Comparison of ENCODE assay signal across 1 cellular context in genomic region chr1:62436039-62436465, GRCh38.
TF ChIP-seq lines count a peak whose summit lies in the region.

No MANE protein-coding gene starts in this region.

TF ChIP-seq in HepG2, 621 proteins besides CTCF, POLR2A, EP300 and RAD21 (continued from another document and continues in another):
- TF ChIP-seq SRSF9 (IDR thresholded peaks at IDR 0.05; ENCODE audit: borderline replicate concordance, insufficient read depth, low read depth, low read length, poor library complexity, severe bottlenecking) (no peak), ZNF790 (CRISPR knock-in tag; IDR thresholded peaks at IDR 0.05; ENCODE audit: borderline replicate concordance) (no peak), TFDP2 (CRISPR knock-in tag; IDR thresholded peaks at IDR 0.05) (peak; percentile 86), EHMT2 (IDR thresholded peaks at IDR 0.05; ENCODE audit: borderline replicate concordance, low read depth, low read length) (no peak), ZFX (CRISPR knock-in tag; IDR thresholded peaks at IDR 0.05; ENCODE audit: low read depth) (peak; percentile 97), ZSCAN22 (CRISPR knock-in tag; IDR thresholded peaks at IDR 0.05) (no peak), ZNF354B (CRISPR knock-in tag; IDR thresholded peaks at IDR 0.05) (no peak), ATF1 (CRISPR knock-in tag; IDR thresholded peaks at IDR 0.05) (peak; percentile 62; the same call in 1 of the 2 replicates), ZNF253 (CRISPR knock-in tag; IDR thresholded peaks at IDR 0.05; ENCODE audit: borderline replicate concordance) (no peak), MIER3 (CRISPR knock-in tag; IDR thresholded peaks at IDR 0.05; ENCODE audit: borderline replicate concordance) (no peak), JUNB (CRISPR knock-in tag; IDR thresholded peaks at IDR 0.05; ENCODE audit: borderline replicate concordance) (no peak), ZNF44 (CRISPR knock-in tag; IDR thresholded peaks at IDR 0.05) (no peak), ZNF737 (CRISPR knock-in tag; IDR thresholded peaks at IDR 0.05; ENCODE audit: borderline replicate concordance) (no peak), REXO4 (CRISPR knock-in tag; IDR thresholded peaks at IDR 0.05; ENCODE audit: borderline replicate concordance) (no peak), IRX3 (CRISPR knock-in tag; IDR thresholded peaks at IDR 0.05; ENCODE audit: borderline replicate concordance, low read depth) (no peak), ASH2L (IDR thresholded peaks at IDR 0.05; ENCODE audit: insufficient read length, low read depth, low read length) (peak; percentile 25), EEA1 (CRISPR knock-in tag; IDR thresholded peaks at IDR 0.05; ENCODE audit: borderline replicate concordance) (peak; percentile 82; the same call in 1 of the 2 replicates), SOX5 (CRISPR knock-in tag; IDR thresholded peaks at IDR 0.05; ENCODE audit: borderline replicate concordance) (no peak; the same call in 1 of the 2 replicates), ZNF230 (CRISPR knock-in tag; IDR thresholded peaks at IDR 0.05) (no peak), ATAD3A (CRISPR knock-in tag; IDR thresholded peaks at IDR 0.05) (no peak), TEAD3 (CRISPR knock-in tag; optimal IDR thresholded peaks at IDR 0.05; ENCODE audit: borderline replicate concordance) (no peak), KMT2B (CRISPR knock-in tag; IDR thresholded peaks at IDR 0.05) (no peak), NFAT5 (CRISPR knock-in tag; IDR thresholded peaks at IDR 0.05) (peak; percentile 91), ZFP90 (CRISPR knock-in tag; IDR thresholded peaks at IDR 0.05; ENCODE audit: borderline replicate concordance) (0 out of 2 replicates have a peak, but pooled peaks have one; percentile 49), GABPA (IDR thresholded peaks at IDR 0.05; ENCODE audit: low read depth, low read length) (peak; percentile 43; the same call in 1 of the 2 replicates), GABPA (CRISPR knock-in tag; IDR thresholded peaks at IDR 0.05; ENCODE audit: low read depth) (peak; percentile 74; the same call in 1 of the 2 replicates), THYN1 (CRISPR knock-in tag; IDR thresholded peaks at IDR 0.05; ENCODE audit: borderline replicate concordance, low read depth) (no peak), ZNF878 (CRISPR knock-in tag; IDR thresholded peaks at IDR 0.05) (peak; percentile 76; the same call in 1 of the 2 replicates), KDM3A (CRISPR knock-in tag; IDR thresholded peaks at IDR 0.05; ENCODE audit: low read depth) (no peak), ZKSCAN5 (CRISPR knock-in tag; IDR thresholded peaks at IDR 0.05) (no peak), FOXO4 (CRISPR knock-in tag; conservative IDR thresholded peaks at IDR 0.05) (no peak), ARNTL (CRISPR knock-in tag; IDR thresholded peaks at IDR 0.05) (no peak), ZNF33B (CRISPR knock-in tag; IDR thresholded peaks at IDR 0.05) (no peak), ZNF83 (CRISPR knock-in tag; IDR thresholded peaks at IDR 0.05; ENCODE audit: borderline replicate concordance) (no peak)
- TF ChIP-seq, protein P1, sequence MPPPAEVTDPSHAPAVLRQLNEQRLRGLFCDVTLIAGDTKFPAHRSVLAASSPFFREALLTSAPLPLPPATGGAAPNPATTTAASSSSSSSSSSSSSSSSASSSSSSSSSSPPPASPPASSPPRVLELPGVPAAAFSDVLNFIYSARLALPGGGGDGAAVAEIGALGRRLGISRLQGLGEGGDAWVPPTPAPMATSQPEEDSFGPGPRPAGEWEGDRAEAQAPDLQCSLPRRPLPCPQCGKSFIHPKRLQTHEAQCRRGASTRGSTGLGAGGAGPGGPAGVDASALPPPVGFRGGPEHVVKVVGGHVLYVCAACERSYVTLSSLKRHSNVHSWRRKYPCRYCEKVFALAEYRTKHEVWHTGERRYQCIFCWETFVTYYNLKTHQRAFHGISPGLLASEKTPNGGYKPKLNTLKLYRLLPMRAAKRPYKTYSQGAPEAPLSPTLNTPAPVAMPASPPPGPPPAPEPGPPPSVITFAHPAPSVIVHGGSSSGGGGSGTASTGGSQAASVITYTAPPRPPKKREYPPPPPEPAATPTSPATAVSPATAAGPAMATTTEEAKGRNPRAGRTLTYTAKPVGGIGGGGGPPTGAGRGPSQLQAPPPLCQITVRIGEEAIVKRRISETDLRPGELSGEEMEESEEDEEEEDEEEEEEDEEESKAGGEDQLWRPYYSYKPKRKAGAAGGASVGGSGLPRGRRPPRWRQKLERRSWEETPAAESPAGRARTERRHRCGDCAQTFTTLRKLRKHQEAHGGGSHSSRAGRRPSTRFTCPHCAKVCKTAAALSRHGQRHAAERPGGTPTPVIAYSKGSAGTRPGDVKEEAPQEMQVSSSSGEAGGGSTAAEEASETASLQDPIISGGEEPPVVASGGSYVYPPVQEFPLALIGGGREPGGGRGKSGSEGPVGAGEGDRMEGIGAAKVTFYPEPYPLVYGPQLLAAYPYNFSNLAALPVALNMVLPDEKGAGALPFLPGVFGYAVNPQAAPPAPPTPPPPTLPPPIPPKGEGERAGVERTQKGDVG (CRISPR knock-in tag; IDR thresholded peaks at IDR 0.05; ENCODE audit: borderline replicate concordance) = no peak
- TF ChIP-seq, protein P2, sequence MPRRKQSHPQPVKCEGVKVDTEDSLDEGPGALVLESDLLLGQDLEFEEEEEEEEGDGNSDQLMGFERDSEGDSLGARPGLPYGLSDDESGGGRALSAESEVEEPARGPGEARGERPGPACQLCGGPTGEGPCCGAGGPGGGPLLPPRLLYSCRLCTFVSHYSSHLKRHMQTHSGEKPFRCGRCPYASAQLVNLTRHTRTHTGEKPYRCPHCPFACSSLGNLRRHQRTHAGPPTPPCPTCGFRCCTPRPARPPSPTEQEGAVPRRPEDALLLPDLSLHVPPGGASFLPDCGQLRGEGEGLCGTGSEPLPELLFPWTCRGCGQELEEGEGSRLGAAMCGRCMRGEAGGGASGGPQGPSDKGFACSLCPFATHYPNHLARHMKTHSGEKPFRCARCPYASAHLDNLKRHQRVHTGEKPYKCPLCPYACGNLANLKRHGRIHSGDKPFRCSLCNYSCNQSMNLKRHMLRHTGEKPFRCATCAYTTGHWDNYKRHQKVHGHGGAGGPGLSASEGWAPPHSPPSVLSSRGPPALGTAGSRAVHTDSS (CRISPR knock-in tag; conservative IDR thresholded peaks at IDR 0.05) = no peak
- TF ChIP-seq, protein P3, sequence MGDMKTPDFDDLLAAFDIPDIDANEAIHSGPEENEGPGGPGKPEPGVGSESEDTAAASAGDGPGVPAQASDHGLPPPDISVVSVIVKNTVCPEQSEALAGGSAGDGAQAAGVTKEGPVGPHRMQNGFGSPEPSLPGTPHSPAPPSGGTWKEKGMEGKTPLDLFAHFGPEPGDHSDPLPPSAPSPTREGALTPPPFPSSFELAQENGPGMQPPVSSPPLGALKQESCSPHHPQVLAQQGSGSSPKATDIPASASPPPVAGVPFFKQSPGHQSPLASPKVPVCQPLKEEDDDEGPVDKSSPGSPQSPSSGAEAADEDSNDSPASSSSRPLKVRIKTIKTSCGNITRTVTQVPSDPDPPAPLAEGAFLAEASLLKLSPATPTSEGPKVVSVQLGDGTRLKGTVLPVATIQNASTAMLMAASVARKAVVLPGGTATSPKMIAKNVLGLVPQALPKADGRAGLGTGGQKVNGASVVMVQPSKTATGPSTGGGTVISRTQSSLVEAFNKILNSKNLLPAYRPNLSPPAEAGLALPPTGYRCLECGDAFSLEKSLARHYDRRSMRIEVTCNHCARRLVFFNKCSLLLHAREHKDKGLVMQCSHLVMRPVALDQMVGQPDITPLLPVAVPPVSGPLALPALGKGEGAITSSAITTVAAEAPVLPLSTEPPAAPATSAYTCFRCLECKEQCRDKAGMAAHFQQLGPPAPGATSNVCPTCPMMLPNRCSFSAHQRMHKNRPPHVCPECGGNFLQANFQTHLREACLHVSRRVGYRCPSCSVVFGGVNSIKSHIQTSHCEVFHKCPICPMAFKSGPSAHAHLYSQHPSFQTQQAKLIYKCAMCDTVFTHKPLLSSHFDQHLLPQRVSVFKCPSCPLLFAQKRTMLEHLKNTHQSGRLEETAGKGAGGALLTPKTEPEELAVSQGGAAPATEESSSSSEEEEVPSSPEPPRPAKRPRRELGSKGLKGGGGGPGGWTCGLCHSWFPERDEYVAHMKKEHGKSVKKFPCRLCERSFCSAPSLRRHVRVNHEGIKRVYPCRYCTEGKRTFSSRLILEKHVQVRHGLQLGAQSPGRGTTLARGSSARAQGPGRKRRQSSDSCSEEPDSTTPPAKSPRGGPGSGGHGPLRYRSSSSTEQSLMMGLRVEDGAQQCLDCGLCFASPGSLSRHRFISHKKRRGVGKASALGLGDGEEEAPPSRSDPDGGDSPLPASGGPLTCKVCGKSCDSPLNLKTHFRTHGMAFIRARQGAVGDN (CRISPR knock-in tag; IDR thresholded peaks at IDR 0.05) = peak; percentile 68
- TF ChIP-seq, protein P4, sequence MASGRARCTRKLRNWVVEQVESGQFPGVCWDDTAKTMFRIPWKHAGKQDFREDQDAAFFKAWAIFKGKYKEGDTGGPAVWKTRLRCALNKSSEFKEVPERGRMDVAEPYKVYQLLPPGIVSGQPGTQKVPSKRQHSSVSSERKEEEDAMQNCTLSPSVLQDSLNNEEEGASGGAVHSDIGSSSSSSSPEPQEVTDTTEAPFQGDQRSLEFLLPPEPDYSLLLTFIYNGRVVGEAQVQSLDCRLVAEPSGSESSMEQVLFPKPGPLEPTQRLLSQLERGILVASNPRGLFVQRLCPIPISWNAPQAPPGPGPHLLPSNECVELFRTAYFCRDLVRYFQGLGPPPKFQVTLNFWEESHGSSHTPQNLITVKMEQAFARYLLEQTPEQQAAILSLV (CRISPR knock-in tag; IDR thresholded peaks at IDR 0.05; ENCODE audit: borderline replicate concordance) = no peak
- TF ChIP-seq, protein P5, sequence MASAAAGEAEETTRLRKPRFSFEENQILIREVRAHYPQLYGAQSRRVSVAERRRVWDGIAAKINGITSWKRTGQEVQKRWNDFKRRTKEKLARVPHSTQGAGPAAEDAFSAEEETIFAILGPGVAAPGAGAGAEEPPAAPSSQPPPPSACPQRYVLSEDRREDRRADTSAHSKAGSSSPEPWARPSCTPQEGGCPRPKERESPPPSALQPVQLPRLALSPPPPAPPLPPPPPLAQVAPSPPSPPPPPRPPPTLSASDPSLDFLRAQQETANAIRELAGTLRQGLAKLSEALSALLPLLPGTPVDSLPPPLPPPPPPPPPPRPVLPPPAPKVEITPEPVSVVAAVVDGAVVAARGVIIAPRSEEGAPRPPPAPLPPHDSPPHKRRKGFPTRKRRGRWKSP (CRISPR knock-in tag; IDR thresholded peaks at IDR 0.05) = no peak
